Comparison of ENCODE assay signal across 20 cellular contexts in the genomic region with DNA sequence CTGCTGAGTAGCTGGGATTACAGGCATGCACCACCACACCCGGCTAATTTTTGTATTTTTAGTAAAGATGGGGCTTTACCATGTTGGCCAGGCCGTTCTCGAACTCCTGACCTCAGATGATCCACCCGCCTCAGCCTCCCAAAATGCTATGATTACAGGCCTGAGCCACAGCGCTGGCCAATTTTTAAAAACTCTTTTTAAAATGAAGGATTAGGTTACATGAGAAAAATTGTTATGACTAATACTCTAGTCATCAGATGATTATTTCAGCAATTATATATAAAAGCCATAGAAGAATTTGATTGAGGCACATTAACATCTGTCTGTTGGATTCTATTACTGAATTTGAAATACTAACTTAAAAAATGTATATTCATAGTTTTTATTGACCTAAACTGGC.
DNase-seq lines count a peak whose midpoint lies in the region; ATAC-seq and TF ChIP-seq lines count a peak whose summit lies in the region.
"Had no signal": no experiment of that assay in that cellular context is flagged by ENCODE, and none has a peak within 500 bp of the region (broad histone marks: within the 10 kb centered on the region; RNA-seq: fewer than 3 reads in every experiment).

No MANE protein-coding gene starts in this region.

- intact Hi-C loops in MCF 10A (cut with micrococcal nuclease) (no loop called here), breast epithelium (cut with DNase I; ENCODE audit: low total_unique reads) (no loop called here), esophagus squamous epithelium (cut with DNase I) (no loop called here)

- WGBS in esophagus squamous epithelium, 2 donors, result 47 to 61% methylated on average over 5 of the region's 5 CpGs

- DNase-seq in MCF 10A (ENCODE audit: unreplicated experiment), result peak; percentile 50
- no peak for DNase-seq in breast epithelium (ENCODE audit: low spot score in 2 of 2)
- DNase-seq in adipocyte (ENCODE audit: low read depth), result peak; percentile 59
- peak; percentile 83 for DNase-seq in fibroblast of peridontal ligament (ENCODE audit: extremely low read depth)
- no peak for DNase-seq in stimulated activated CD4-positive, alpha-beta T cell treated with anti-CD3 and anti-CD28 coated beads, Interleukin-1b, Interleukin-23, amount 100 ng/mL, for 48 hours
- DNase-seq in T-helper 1 cell, result no peak
- no peak for DNase-seq in esophagus squamous epithelium (lab: John Stamatoyannopoulos, UW)
- DNase-seq: activated B cell treated with CpG ODN at 0.5 μM for 24 hours, adrenal gland, hypothalamus, NCI-H2227 treated with DMSO at 0.1 percent for 48 hours, tibial artery had no signal

- H3K4me3 ChIP-seq in breast epithelium (no peak overlapping the region), adipocyte (ENCODE audit: low read length) (no peak overlapping the region), esophagus squamous epithelium (no peak overlapping the region)
- H3K4me3 ChIP-seq: adrenal gland, coronary artery, GM23338, tibial artery had no signal

- no peaks in the 10 kb centered on the region for H3K27me3 Mint-ChIP-seq in MCF 10A (ENCODE audit: insufficient read depth, unreplicated experiment)
- H3K27me3 Mint-ChIP-seq: activated B cell treated with CpG ODN at 0.5 μM for 24 hours had no signal

- H3K36me3 Mint-ChIP-seq in MCF 10A (ENCODE audit: insufficient read depth, unreplicated experiment), result no peaks in the 10 kb centered on the region

- no TSS peak for BruUV-seq in MCF 10A (replicated peaks; lab: Mats Ljungman, UMichigan)

- TF ChIP-seq CTCF in MCF 10A (IDR thresholded peaks at IDR 0.05; ENCODE audit: unreplicated experiment) (no peak), breast epithelium (IDR thresholded peaks at IDR 0.05) (no peak), esophagus squamous epithelium (IDR thresholded peaks at IDR 0.05) (no peak)

- no peak for TF ChIP-seq POLR2A in breast epithelium (IDR thresholded peaks at IDR 0.05)
- no peak for TF ChIP-seq POLR2A in esophagus squamous epithelium (IDR thresholded peaks at IDR 0.05)

- no peak overlapping the region for H3K9ac ChIP-seq in adipocyte (ENCODE audit: low read length)

- H3K27ac ChIP-seq in breast epithelium, result no peak overlapping the region
- no peak overlapping the region for H3K27ac ChIP-seq in esophagus squamous epithelium
- H3K27ac ChIP-seq: 22Rv1, adrenal gland, coronary artery, tibial artery had no signal

- H3K9me3 Mint-ChIP-seq in MCF 10A (ENCODE audit: unreplicated experiment), result no peaks in the 10 kb centered on the region

- no peak overlapping the region for H3K4me3 Mint-ChIP-seq in MCF 10A (ENCODE audit: unreplicated experiment)
- H3K4me3 Mint-ChIP-seq: activated B cell treated with CpG ODN at 0.5 μM for 24 hours; activated T-helper 17 cell treated with anti-CD3 and anti-CD28 coated beads, Interleukin-2, amount 50 U/mL, for 72 hours; GM23338; memory B cell; natural killer cell treated with Interleukin-12 subunit alpha and Interleukin-12 subunit beta and Interleukin-15 and Interleukin-18, amount 100 ng/mL, for 72 hours; T-helper 2 cell treated with Interferon-gamma antibody and Interleukin-4, amounts not matched to agents 5 μg/mL and 100 μg/mL, for 36 hours had no signal

- H3K4me1 ChIP-seq in breast epithelium (no peaks in the 10 kb centered on the region), adipocyte (ENCODE audit: control insufficient read depth, insufficient read depth, low read length) (peaks cover 5% of the 10 kb centered on the region), esophagus squamous epithelium (no peaks in the 10 kb centered on the region)
- H3K4me1 ChIP-seq: adrenal gland, tibial artery had no signal

- no peaks in the 10 kb centered on the region for H3K4me1 Mint-ChIP-seq in MCF 10A (ENCODE audit: insufficient read depth, unreplicated experiment)
- H3K4me1 Mint-ChIP-seq: activated B cell treated with CpG ODN at 0.5 μM for 24 hours; activated T-helper 17 cell treated with anti-CD3 and anti-CD28 coated beads, Interleukin-2, amount 50 U/mL, for 72 hours; memory B cell had no signal

- H3K9me3 ChIP-seq in breast epithelium, result peaks cover 0 to 15% of the 10 kb centered on the region in 2 donors
- H3K9me3 ChIP-seq in adipocyte (ENCODE audit: control insufficient read depth, low read length), result peaks cover 18% of the 10 kb centered on the region
- H3K9me3 ChIP-seq in esophagus squamous epithelium, result peaks cover 0 to 20% (median 4%) of the 10 kb centered on the region in 3 donors
- H3K9me3 ChIP-seq: adrenal gland had no signal

- no peaks in the 10 kb centered on the region for H3K36me3 ChIP-seq in breast epithelium
- H3K36me3 ChIP-seq in adipocyte (ENCODE audit: control insufficient read depth, insufficient read depth, low read length, severe bottlenecking), result no peaks in the 10 kb centered on the region
- no peaks in the 10 kb centered on the region for H3K36me3 ChIP-seq in esophagus squamous epithelium
- H3K36me3 ChIP-seq: adrenal gland, tibial artery had no signal

- no peak for ATAC-seq in HG02973 (IDR thresholded peaks at IDR 0.05; ENCODE audit: unreplicated experiment)
- ATAC-seq: activated T-helper 17 cell treated with anti-CD3 and anti-CD28 coated beads, Interleukin-2, amount 50 U/mL, for 72 hours; GM23338; natural killer cell treated with Interleukin-12 subunit alpha and Interleukin-12 subunit beta and Interleukin-15 and Interleukin-18, amount 100 ng/mL, for 72 hours had no signal

- no peak overlapping the region for H3K27ac Mint-ChIP-seq in MCF 10A (ENCODE audit: low read depth, unreplicated experiment)
- H3K27ac Mint-ChIP-seq: activated B cell treated with CpG ODN at 0.5 μM for 24 hours; activated T-helper 17 cell treated with anti-CD3 and anti-CD28 coated beads, Interleukin-2, amount 50 U/mL, for 72 hours; GM23338; memory B cell; natural killer cell treated with Interleukin-12 subunit alpha and Interleukin-12 subunit beta and Interleukin-15 and Interleukin-18, amount 100 ng/mL, for 72 hours; T-helper 2 cell treated with Interferon-gamma antibody and Interleukin-4, amounts not matched to agents 5 μg/mL and 100 μg/mL, for 36 hours had no signal

- POLR2A ChIA-PET in MCF 10A (lab: Yijun Ruan, JAX), result interaction anchor here (0.6 kb wide), 1 partner anchor 319 kb away, joined by 3 read pairs; no protein-coding TSS in a partner anchor

- H3K27me3 ChIP-seq in breast epithelium (no peaks in the 10 kb centered on the region), adipocyte (replicated peaks; ENCODE audit: control insufficient read depth, insufficient read depth, low read length) (no peaks in the 10 kb centered on the region), esophagus squamous epithelium (peaks cover 0 to 4% (median 0%) of the 10 kb centered on the region in 4 donors)
- H3K27me3 ChIP-seq: adrenal gland, tibial artery had no signal

- CTCF ChIA-PET in MCF 10A (lab: Yijun Ruan, JAX), result no interaction called here

Comparison
In these comparisons a context has a peak if more than half of its experiments do, and no peak if none do; other contexts are left out.
1. DNase-seq: peak in MCF 10A (single experiment), adipocyte (single experiment) and fibroblast of peridontal ligament (single experiment); none in breast epithelium (0 of 2), stimulated activated CD4-positive, alpha-beta T cell treated with anti-CD3 and anti-CD28 coated beads, Interleukin-1b, Interleukin-23, amount 100 ng/mL, for 48 hours (single experiment), T-helper 1 cell (0 of 5) and esophagus squamous epithelium (single experiment).